36 cellular contexts compared by ENCODE assay signal in the genomic region with DNA sequence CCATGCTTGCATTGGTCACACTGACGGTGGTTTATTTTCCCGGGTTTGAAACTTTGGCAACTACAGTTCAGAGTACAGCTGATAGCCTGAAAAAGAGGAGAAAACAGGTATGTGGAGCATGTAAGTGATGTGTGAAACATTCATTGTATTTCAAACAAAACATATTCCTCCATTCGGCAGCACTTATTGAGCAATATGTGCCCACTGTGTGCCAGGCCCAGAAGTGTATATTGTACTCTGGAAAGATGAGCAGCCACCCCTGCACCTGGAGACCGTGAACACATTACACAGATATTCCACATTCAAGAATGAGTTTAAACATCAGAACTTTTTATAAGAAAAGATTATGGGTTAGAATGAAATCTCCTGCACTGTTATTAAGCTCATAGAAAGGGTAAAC. TPM values are rescaled to one million over a fixed set of nuclear protein-coding genes. Genes with fewer than 3 reads are reported as not detected.
"Had no signal": no experiment of that assay in that cellular context is flagged by ENCODE, and none has a peak within 500 bp of the region (broad histone marks: within the 10 kb centered on the region; RNA-seq: fewer than 3 reads in every experiment).

No MANE protein-coding gene starts in this region.

- H3K4me1 ChIP-seq: adrenal gland, ascending aorta, body of pancreas, breast epithelium had no signal

- H3K4me3 ChIP-seq: adrenal gland, ascending aorta, body of pancreas, breast epithelium, cardiac muscle cell had no signal

- H3K27ac ChIP-seq: adrenal gland, ascending aorta, body of pancreas, brain microvascular endothelial cell, breast epithelium, cardiac muscle cell had no signal

- FAIRE-seq: bronchial epithelial cell had no signal

- H3K9me3 ChIP-seq: adrenal gland, ascending aorta, body of pancreas, breast epithelium had no signal

- H3K36me3 ChIP-seq: adrenal gland, ascending aorta, brain microvascular endothelial cell, breast epithelium, cardiac muscle cell had no signal

- ATAC-seq: activated naive CD4-positive, alpha-beta T cell treated with anti-CD3 and anti-CD28 coated beads, Interleukin-2, amount 50 U/mL, for 72 hours; activated naive CD8-positive, alpha-beta T cell treated with anti-CD3 and anti-CD28 coated beads, Interleukin-2, amount 50 U/mL, for 24 hours; activated T-cell treated with anti-CD3 and anti-CD28 coated beads, Interleukin-2, amount 50 U/mL, for 4 hours; activated T-cell treated with anti-CD3 and anti-CD28 coated beads, Interleukin-2, amount 50 U/mL, for 72 hours; activated T-helper 17 cell treated with anti-CD3 and anti-CD28 coated beads, Interleukin-2, amount 50 U/mL, for 72 hours; body of pancreas had no signal

- H3K27me3 ChIP-seq: adrenal gland, ascending aorta, body of pancreas, brain microvascular endothelial cell, breast epithelium, cardiac muscle cell had no signal

- DNase-seq: activated effector memory CD4-positive, alpha-beta T cell treated with anti-CD3 and anti-CD28 coated beads, Interleukin-2, amount 50 U/mL, for 16 hours; activated effector memory CD4-positive, alpha-beta T cell treated with Interleukin-2 at 50 U/mL for 16 hours; activated gamma-delta T cell; activated gamma-delta T cell treated with Interleukin-2 at 50 U/mL for 16 hours; activated naive CD4-positive, alpha-beta T cell; activated naive CD4-positive, alpha-beta T cell treated with anti-CD3 and anti-CD28 coated beads for 36 hours; activated naive CD4-positive, alpha-beta T cell treated with anti-CD3 and anti-CD28 coated beads, Interleukin-2, amount 10 ng/mL, durations not matched to agents 7 days and 5 days; activated naive CD4-positive, alpha-beta T cell treated with anti-CD3 and anti-CD28 coated beads, Interleukin-2, amount 50 U/mL, for 16 hours; activated naive CD4-positive, alpha-beta T cell treated with Interleukin-2 at 50 U/mL for 16 hours; activated naive CD8-positive, alpha-beta T cell treated with anti-CD3 and anti-CD28 coated beads for 36 hours; activated naive CD8-positive, alpha-beta T cell treated with anti-CD3 and anti-CD28 coated beads, Interleukin-2, amount 10 ng/mL, durations not matched to agents 7 days and 5 days; activated naive CD8-positive, alpha-beta T cell treated with anti-CD3 and anti-CD28 coated beads, Interleukin-2, amount 50 U/mL, for 24 hours; activated T-cell treated with anti-CD3 and anti-CD28 coated beads for 4 hours; activated T-cell treated with anti-CD3 and anti-CD28 coated beads, Interleukin-2, amount 50 U/mL, for 1 hour; activated T-cell treated with anti-CD3 and anti-CD28 coated beads, Interleukin-2, amount 50 U/mL, for 24 hours; activated T-cell treated with anti-CD3 and anti-CD28 coated beads, Interleukin-2, amount 50 U/mL, for 4 hours; activated T-cell treated with anti-CD3 and anti-CD28 coated beads, Interleukin-2, amount 50 U/mL, for 48 hours; activated T-cell treated with anti-CD3 and anti-CD28 coated beads, Interleukin-2, amount 50 U/mL, for 72 hours; adrenal gland; amniotic stem cell; amygdala; anterior cingulate cortex; aorta; body of pancreas; brain microvascular endothelial cell; caudate nucleus; central memory CD4-positive, alpha-beta T cell; cerebellar nuclear complex had no signal

RNA-seq across cellular contexts. Expression of a gene that starts 16.3 kb away (rescaled TPM):
- total RNA-seq: activated naive CD4-positive, alpha-beta T cell treated with anti-CD3 and anti-CD28 coated beads for 36 hours; activated naive CD4-positive, alpha-beta T cell treated with anti-CD3 and anti-CD28 coated beads, Interleukin-2, amount 50 U/mL, for 72 hours; activated naive CD8-positive, alpha-beta T cell treated with anti-CD3 and anti-CD28 coated beads for 36 hours; activated naive CD8-positive, alpha-beta T cell treated with anti-CD3 and anti-CD28 coated beads, Interleukin-2, amount 10 ng/mL, durations not matched to agents 7 days and 5 days; activated T-cell treated with anti-CD3 and anti-CD28 coated beads, Interleukin-2, amount 50 U/mL, for 4 hours; activated T-cell treated with anti-CD3 and anti-CD28 coated beads, Interleukin-2, amount 50 U/mL, for 72 hours; activated T-helper 1 cell treated with anti-CD3 and anti-CD28 coated beads, Interleukin-12 subunit alpha, Interleukin-12 subunit beta, Interleukin-2, Interleukin-4 antibody, amounts not matched to agents 30 ng/mL and 10 ng/mL and 1 ng/mL, durations not matched to agents 14 hours and 24 hours and 36 hours; activated T-helper 17 cell treated with anti-CD3 and anti-CD28 coated beads, Interleukin-2, amount 50 U/mL, for 72 hours; activated T-helper 2 cell treated with anti-CD3 and anti-CD28 coated beads, Interferon-gamma antibody, Interleukin-2, Interleukin-4, amounts not matched to agents 10 μg/mL and 5 μg/mL and 100 μg/mL, durations not matched to agents 14 hours and 24 hours and 36 hours; ascending aorta had no signal
- polyA plus RNA-seq: aorta had no signal
